1 cellular context compared by ENCODE assay signal in genomic region chr2:21006423-21007128, GRCh38.
A peak's percentile ranks its signal among the peaks of the same experiment; 100 is the strongest.
TF ChIP-seq lines count a peak whose summit lies in the region.

No MANE protein-coding gene starts in this region.

TF ChIP-seq in HepG2, 621 proteins besides CTCF, POLR2A, EP300 and RAD21 (continued from another document and continues in another):
- 0 out of 2 replicates have a peak, but pooled peaks have one; percentile 1 for TF ChIP-seq ZMAT5 (CRISPR knock-in tag; IDR thresholded peaks at IDR 0.05; ENCODE audit: borderline replicate concordance, low read depth)
- TF ChIP-seq ZNF572 (CRISPR knock-in tag; IDR thresholded peaks at IDR 0.05) = no peak
- no peak for TF ChIP-seq HMGXB3 (CRISPR knock-in tag; IDR thresholded peaks at IDR 0.05; ENCODE audit: borderline replicate concordance)
- no peak for TF ChIP-seq SUZ12 (IDR thresholded peaks at IDR 0.05; ENCODE audit: low read depth, low read length)
- TF ChIP-seq CEBPZ (IDR thresholded peaks at IDR 0.05; ENCODE audit: low read length) = no peak
- TF ChIP-seq SIN3A (IDR thresholded peaks at IDR 0.05; ENCODE audit: borderline replicate concordance, low read depth, low read length) = 0 out of 2 replicates have a peak, but pooled peaks have one; percentile 47
- no peak for TF ChIP-seq TP53 (CRISPR knock-in tag; conservative IDR thresholded peaks at IDR 0.05)
- TF ChIP-seq ZNF713 (CRISPR knock-in tag; IDR thresholded peaks at IDR 0.05) = no peak
- TF ChIP-seq KAT2B (IDR thresholded peaks at IDR 0.05; ENCODE audit: borderline replicate concordance, low read depth, low read length) = no peak
- no peak for TF ChIP-seq ZNF564 (CRISPR knock-in tag; IDR thresholded peaks at IDR 0.05)
- TF ChIP-seq AHR (CRISPR knock-in tag; IDR thresholded peaks at IDR 0.05) = 0 out of 2 replicates have a peak, but pooled peaks have one; percentile 59
- no peak; the same call in 1 of the 2 replicates for TF ChIP-seq ZBTB25 (CRISPR knock-in tag; IDR thresholded peaks at IDR 0.05)
- no peak for TF ChIP-seq GTF3A (CRISPR knock-in tag; conservative IDR thresholded peaks at IDR 0.05)
- no peak for TF ChIP-seq ZNF296 (CRISPR knock-in tag; conservative IDR thresholded peaks at IDR 0.05)
- TF ChIP-seq ZNF7 (CRISPR knock-in tag; IDR thresholded peaks at IDR 0.05) = no peak
- TF ChIP-seq KAT8 (CRISPR knock-in tag; IDR thresholded peaks at IDR 0.05) = peak; percentile 28; the same call in 1 of the 2 replicates
- no peak for TF ChIP-seq SP4 (CRISPR knock-in tag; IDR thresholded peaks at IDR 0.05)
- TF ChIP-seq ZNF792 (CRISPR knock-in tag; IDR thresholded peaks at IDR 0.05) = peak; percentile 46; the same call in 1 of the 2 replicates
- no peak for TF ChIP-seq RBAK (CRISPR knock-in tag; IDR thresholded peaks at IDR 0.05)
- TF ChIP-seq ZNF749 (CRISPR knock-in tag; IDR thresholded peaks at IDR 0.05; ENCODE audit: borderline replicate concordance) = 0 out of 2 replicates have a peak, but pooled peaks have one; percentile 11
- peak; percentile 5; the same call in 1 of the 2 replicates for TF ChIP-seq ZBTB8A (CRISPR knock-in tag; IDR thresholded peaks at IDR 0.05; ENCODE audit: borderline replicate concordance, low read depth)
- no peak for TF ChIP-seq ZNF101 (CRISPR knock-in tag; IDR thresholded peaks at IDR 0.05; ENCODE audit: borderline replicate concordance, low read depth)
- TF ChIP-seq ZNF556 (CRISPR knock-in tag; IDR thresholded peaks at IDR 0.05; ENCODE audit: borderline replicate concordance) = no peak
- no peak for TF ChIP-seq MYC (CRISPR knock-in tag; IDR thresholded peaks at IDR 0.05; ENCODE audit: borderline replicate concordance)
- TF ChIP-seq, protein P1, sequence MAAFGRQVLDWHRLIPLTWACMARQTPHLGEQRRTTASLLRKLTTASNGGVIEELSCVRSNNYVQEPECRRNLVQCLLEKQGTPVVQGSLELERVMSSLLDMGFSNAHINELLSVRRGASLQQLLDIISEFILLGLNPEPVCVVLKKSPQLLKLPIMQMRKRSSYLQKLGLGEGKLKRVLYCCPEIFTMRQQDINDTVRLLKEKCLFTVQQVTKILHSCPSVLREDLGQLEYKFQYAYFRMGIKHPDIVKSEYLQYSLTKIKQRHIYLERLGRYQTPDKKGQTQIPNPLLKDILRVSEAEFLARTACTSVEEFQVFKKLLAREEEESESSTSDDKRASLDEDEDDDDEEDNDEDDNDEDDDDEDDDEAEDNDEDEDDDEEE (CRISPR knock-in tag; IDR thresholded peaks at IDR 0.05) = no peak
- no peak for TF ChIP-seq ZFP37 (CRISPR knock-in tag; IDR thresholded peaks at IDR 0.05; ENCODE audit: borderline replicate concordance)
- TF ChIP-seq MED8 (CRISPR knock-in tag; IDR thresholded peaks at IDR 0.05; ENCODE audit: insufficient replicate concordance) = no peak
- no peak; the same call in 1 of the 2 replicates for TF ChIP-seq ZNF629 (CRISPR knock-in tag; conservative IDR thresholded peaks at IDR 0.05)
- TF ChIP-seq ZNF382 (CRISPR knock-in tag; IDR thresholded peaks at IDR 0.05; ENCODE audit: borderline replicate concordance) = no peak
- peak; percentile 47; the same call in 1 of the 2 replicates for TF ChIP-seq REXO4 (CRISPR knock-in tag; IDR thresholded peaks at IDR 0.05; ENCODE audit: borderline replicate concordance)
- TF ChIP-seq PRPF4 (IDR thresholded peaks at IDR 0.05; ENCODE audit: low read depth, low read length, poor library complexity, severe bottlenecking) = no peak
- no peak for TF ChIP-seq ZNF121 (CRISPR knock-in tag; IDR thresholded peaks at IDR 0.05)
- TF ChIP-seq RCOR2 (CRISPR knock-in tag; IDR thresholded peaks at IDR 0.05) = 0 out of 2 replicates have a peak, but pooled peaks have one; percentile 12
- TF ChIP-seq, protein P2, sequence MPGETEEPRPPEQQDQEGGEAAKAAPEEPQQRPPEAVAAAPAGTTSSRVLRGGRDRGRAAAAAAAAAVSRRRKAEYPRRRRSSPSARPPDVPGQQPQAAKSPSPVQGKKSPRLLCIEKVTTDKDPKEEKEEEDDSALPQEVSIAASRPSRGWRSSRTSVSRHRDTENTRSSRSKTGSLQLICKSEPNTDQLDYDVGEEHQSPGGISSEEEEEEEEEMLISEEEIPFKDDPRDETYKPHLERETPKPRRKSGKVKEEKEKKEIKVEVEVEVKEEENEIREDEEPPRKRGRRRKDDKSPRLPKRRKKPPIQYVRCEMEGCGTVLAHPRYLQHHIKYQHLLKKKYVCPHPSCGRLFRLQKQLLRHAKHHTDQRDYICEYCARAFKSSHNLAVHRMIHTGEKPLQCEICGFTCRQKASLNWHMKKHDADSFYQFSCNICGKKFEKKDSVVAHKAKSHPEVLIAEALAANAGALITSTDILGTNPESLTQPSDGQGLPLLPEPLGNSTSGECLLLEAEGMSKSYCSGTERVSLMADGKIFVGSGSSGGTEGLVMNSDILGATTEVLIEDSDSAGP (CRISPR knock-in tag; IDR thresholded peaks at IDR 0.05; ENCODE audit: borderline replicate concordance) = no peak
- no peak; the same call in 1 of the 2 replicates for TF ChIP-seq ISL2 (CRISPR knock-in tag; IDR thresholded peaks at IDR 0.05)
- peak; percentile 44; the same call in 1 of the 2 replicates for TF ChIP-seq STAT5B (CRISPR knock-in tag; IDR thresholded peaks at IDR 0.05)
- peak; percentile 87; the same call in 1 of the 2 replicates for TF ChIP-seq ZNF780A (CRISPR knock-in tag; IDR thresholded peaks at IDR 0.05)
- TF ChIP-seq ZEB1 (IDR thresholded peaks at IDR 0.05; ENCODE audit: insufficient replicate concordance, low read depth) = no peak
- no peak for TF ChIP-seq ZNF75D (CRISPR knock-in tag; IDR thresholded peaks at IDR 0.05; ENCODE audit: borderline replicate concordance)
- peak; percentile 59 for TF ChIP-seq AGO2 (optimal IDR thresholded peaks at IDR 0.05; ENCODE audit: low read depth, low read length)
- peak; percentile 49; the same call in 1 of the 2 replicates for TF ChIP-seq ZBTB37 (CRISPR knock-in tag; IDR thresholded peaks at IDR 0.05)
- TF ChIP-seq RNF219 (CRISPR knock-in tag; IDR thresholded peaks at IDR 0.05) = no peak
- TF ChIP-seq ATF7 (IDR thresholded peaks at IDR 0.05) = no peak
- no peak for TF ChIP-seq ATF7 (CRISPR knock-in tag; IDR thresholded peaks at IDR 0.05)
- TF ChIP-seq ZNF484 (CRISPR knock-in tag; IDR thresholded peaks at IDR 0.05; ENCODE audit: borderline replicate concordance, low read depth) = no peak
- no peak for TF ChIP-seq PTBP1 (IDR thresholded peaks at IDR 0.05; ENCODE audit: low read depth, low read length, poor library complexity, severe bottlenecking)
- TF ChIP-seq CHD2 (IDR thresholded peaks at IDR 0.05; ENCODE audit: low read depth, low read length) = no peak
- TF ChIP-seq, protein P3, sequence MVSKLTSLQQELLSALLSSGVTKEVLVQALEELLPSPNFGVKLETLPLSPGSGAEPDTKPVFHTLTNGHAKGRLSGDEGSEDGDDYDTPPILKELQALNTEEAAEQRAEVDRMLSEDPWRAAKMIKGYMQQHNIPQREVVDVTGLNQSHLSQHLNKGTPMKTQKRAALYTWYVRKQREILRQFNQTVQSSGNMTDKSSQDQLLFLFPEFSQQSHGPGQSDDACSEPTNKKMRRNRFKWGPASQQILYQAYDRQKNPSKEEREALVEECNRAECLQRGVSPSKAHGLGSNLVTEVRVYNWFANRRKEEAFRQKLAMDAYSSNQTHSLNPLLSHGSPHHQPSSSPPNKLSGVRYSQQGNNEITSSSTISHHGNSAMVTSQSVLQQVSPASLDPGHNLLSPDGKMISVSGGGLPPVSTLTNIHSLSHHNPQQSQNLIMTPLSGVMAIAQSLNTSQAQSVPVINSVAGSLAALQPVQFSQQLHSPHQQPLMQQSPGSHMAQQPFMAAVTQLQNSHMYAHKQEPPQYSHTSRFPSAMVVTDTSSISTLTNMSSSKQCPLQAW (CRISPR knock-in tag; IDR thresholded peaks at IDR 0.05) = no peak; the same call in 1 of the 2 replicates
- TF ChIP-seq ZNF747 (CRISPR knock-in tag; IDR thresholded peaks at IDR 0.05; ENCODE audit: borderline replicate concordance) = peak; percentile 65; the same call in 1 of the 2 replicates
- TF ChIP-seq ARNT (IDR thresholded peaks at IDR 0.05) = no peak
- TF ChIP-seq HNRNPL (IDR thresholded peaks at IDR 0.05; ENCODE audit: low read depth, low read length) = no peak
- TF ChIP-seq PPARG (CRISPR knock-in tag; conservative IDR thresholded peaks at IDR 0.05) = 0 out of 2 replicates have a peak, but pooled peaks have one; percentile 24
